25 cellular contexts compared by ENCODE assay signal in the genomic region with DNA sequence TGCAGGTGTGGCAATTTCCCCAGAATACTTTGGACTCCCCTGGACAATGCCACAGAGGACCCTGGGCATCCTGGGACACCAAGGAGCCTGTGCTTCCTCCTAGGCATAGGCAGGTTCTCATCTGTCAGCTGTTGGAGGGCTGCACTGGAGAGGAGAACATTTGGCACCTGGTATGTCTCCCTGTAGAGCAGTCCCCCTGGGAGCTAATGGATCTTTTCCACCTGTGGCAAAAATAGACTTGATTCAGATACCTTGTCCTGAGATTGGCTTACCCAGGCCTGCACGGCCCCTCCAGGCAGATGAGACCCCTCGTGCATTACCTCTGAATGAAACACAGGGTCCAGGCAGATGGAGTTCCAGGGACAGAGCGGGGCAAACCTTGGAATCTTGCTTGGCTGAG.
"Had no signal": no experiment of that assay in that cellular context is flagged by ENCODE, and none has a peak within 500 bp of the region (broad histone marks: within the 10 kb centered on the region; RNA-seq: fewer than 3 reads in every experiment).

No MANE protein-coding gene starts in this region.

- H3K27ac ChIP-seq: left lung, lower lobe of right lung, neural progenitor cell, neutrophil, spleen, suprapubic skin, thoracic aorta, tibial artery, uterus had no signal

- H3K27me3 ChIP-seq: left lung, neural progenitor cell, neutrophil, uterus had no signal

- DNase-seq: hypothalamus; immature natural killer cell; kidney; left colon; left lung; lower lobe of right lung; mesendoderm; naive B cell; natural killer cell; nephron progenitor cell; occipital lobe; retina; spleen; stimulated activated CD4-positive, alpha-beta T cell treated with anti-CD3 and anti-CD28 coated beads, Interleukin-4, amount 100 ng/mL, for 24 hours; stimulated activated naive CD4-positive, alpha-beta T cell; tibial artery; trophoblast cell; uterus had no signal

- H3K36me3 ChIP-seq: left lung, lower lobe of right lung, neural progenitor cell, neutrophil, spleen, suprapubic skin, thoracic aorta, tibial artery, uterus had no signal

- H3K9ac ChIP-seq: neural progenitor cell had no signal

- H3K4me3 ChIP-seq: left lung, lower lobe of right lung, neural progenitor cell, spleen, suprapubic skin, thoracic aorta, tibial artery, uterus had no signal

- ATAC-seq: left lung; lower lobe of right lung; natural killer cell; right cardiac atrium; sciatic nerve; stimulated activated effector memory CD8-positive, alpha-beta T cell treated with anti-CD3 and anti-CD28 coated beads, Interleukin-12 subunit alpha, Interleukin-12 subunit beta, amount 100 ng/mL, for 72 hours had no signal

- H3K4me2 ChIP-seq: neural progenitor cell had no signal

- H2AFZ ChIP-seq: neural progenitor cell had no signal

- H3K4me1 ChIP-seq: left lung, lower lobe of right lung, spleen, suprapubic skin, tibial artery, uterus had no signal

- H3K9me3 ChIP-seq: left lung, lower lobe of right lung, neutrophil, spleen, suprapubic skin, thoracic aorta, tibial artery, uterus had no signal
